Comparison of ENCODE assay signal across 9 cellular contexts in genomic region chr4:15754323-15754722, GRCh38. TPM values are rescaled to one million over a fixed set of nuclear protein-coding genes. Genes with fewer than 3 reads are reported as not detected.
DNase-seq lines count a peak whose midpoint lies in the region; ATAC-seq and FAIRE-seq lines count a peak whose summit lies in the region.
"Had no signal": no experiment of that assay in that cellular context is flagged by ENCODE, and none has a peak within 500 bp of the region (broad histone marks: within the 10 kb centered on the region; RNA-seq: fewer than 3 reads in every experiment).

No MANE protein-coding gene starts in this region.

- no peaks in the 10 kb centered on the region for H3K27me3 Mint-ChIP-seq in activated naive CD4-positive, alpha-beta T cell treated with anti-CD3 and anti-CD28 coated beads, Interleukin-2, amount 50 U/mL, for 24 hours
- no peaks in the 10 kb centered on the region for H3K27me3 Mint-ChIP-seq in natural killer cell treated with Interleukin-12 subunit alpha and Interleukin-12 subunit beta and Interleukin-15 and Interleukin-18, amount 100 ng/mL, for 72 hours

- H3K4me3 Mint-ChIP-seq in activated naive CD4-positive, alpha-beta T cell treated with anti-CD3 and anti-CD28 coated beads, Interleukin-2, amount 50 U/mL, for 24 hours: peak overlapping the region; percentile 33
- H3K4me3 Mint-ChIP-seq in natural killer cell treated with Interleukin-12 subunit alpha and Interleukin-12 subunit beta and Interleukin-15 and Interleukin-18, amount 100 ng/mL, for 72 hours: peak overlapping the region; percentile 86

- H3K36me3 Mint-ChIP-seq in activated naive CD4-positive, alpha-beta T cell treated with anti-CD3 and anti-CD28 coated beads, Interleukin-2, amount 50 U/mL, for 24 hours: no peaks in the 10 kb centered on the region
- H3K36me3 Mint-ChIP-seq in natural killer cell treated with Interleukin-12 subunit alpha and Interleukin-12 subunit beta and Interleukin-15 and Interleukin-18, amount 100 ng/mL, for 72 hours: no peaks in the 10 kb centered on the region

- peaks cover 57% of the 10 kb centered on the region for H3K4me1 Mint-ChIP-seq in activated naive CD4-positive, alpha-beta T cell treated with anti-CD3 and anti-CD28 coated beads, Interleukin-2, amount 50 U/mL, for 24 hours
- H3K4me1 Mint-ChIP-seq in natural killer cell treated with Interleukin-12 subunit alpha and Interleukin-12 subunit beta and Interleukin-15 and Interleukin-18, amount 100 ng/mL, for 72 hours (ENCODE audit: low read depth in 2 of 2): peaks cover 51 to 55% of the 10 kb centered on the region in 2 donors

- no peaks in the 10 kb centered on the region for H3K9me3 Mint-ChIP-seq in activated naive CD4-positive, alpha-beta T cell treated with anti-CD3 and anti-CD28 coated beads, Interleukin-2, amount 50 U/mL, for 24 hours
- H3K9me3 Mint-ChIP-seq in natural killer cell treated with Interleukin-12 subunit alpha and Interleukin-12 subunit beta and Interleukin-15 and Interleukin-18, amount 100 ng/mL, for 72 hours: peaks cover 5% of the 10 kb centered on the region

- DNase-seq in GM19239 (ENCODE audit: insufficient read length, low spot score) (no peak), SKM-1 treated with dmso at 0.1 percent for 144 hours (lab: John Stamatoyannopoulos, UW; ENCODE audit: unreplicated experiment) (peak; percentile 65), RKO (ENCODE audit: low spot score) (no peak), G401 (ENCODE audit: low spot score) (no peak), NCI-H748 (lab: John Stamatoyannopoulos, UW; ENCODE audit: unreplicated experiment) (no peak), SW480 (ENCODE audit: low spot score) (no peak)
- no peak for DNase-seq in natural killer cell treated with Interleukin-12 subunit alpha and Interleukin-12 subunit beta and Interleukin-15 and Interleukin-18, amount 100 ng/mL, for 72 hours (ENCODE audit: low spot score)
- DNase-seq: NCI-H2081 treated with DMSO at 0.1 percent for 48 hours had no signal

- FAIRE-seq in GM19239 (lab: Jason Lieb, UNC): peak; percentile 40

- H3K27ac Mint-ChIP-seq in activated naive CD4-positive, alpha-beta T cell treated with anti-CD3 and anti-CD28 coated beads, Interleukin-2, amount 50 U/mL, for 24 hours: no peak overlapping the region
- H3K27ac Mint-ChIP-seq in natural killer cell treated with Interleukin-12 subunit alpha and Interleukin-12 subunit beta and Interleukin-15 and Interleukin-18, amount 100 ng/mL, for 72 hours: peak overlapping the region; percentile 85 to 95

- peak in 1 of 2 donors; percentile 48 for ATAC-seq in natural killer cell treated with Interleukin-12 subunit alpha and Interleukin-12 subunit beta and Interleukin-15 and Interleukin-18, amount 100 ng/mL, for 72 hours

- in situ Hi-C loops in G401 (cut with HindIII; ENCODE audit: low sequenced_read_pairs): no loop called here

RNA-seq across cellular contexts. Expression of gene CD38, which starts 23.8 kb away (rescaled TPM):
- 100 to 1,000 TPM in 1 of 2 donors, 10 to 100 TPM in 1; 94.7 to 179 TPM for total RNA-seq in natural killer cell treated with Interleukin-12 subunit alpha and Interleukin-12 subunit beta and Interleukin-15 and Interleukin-18, amount 100 ng/mL, for 72 hours
- total RNA-seq in G401 (2014; rRNA removed; shearing (Covaris generic)): not detected in 2 replicates

RNA-seq across cellular contexts. Expression of gene BST1, which starts 51.5 kb away (rescaled TPM):
- total RNA-seq in natural killer cell treated with Interleukin-12 subunit alpha and Interleukin-12 subunit beta and Interleukin-15 and Interleukin-18, amount 100 ng/mL, for 72 hours: 1 to 10 TPM in 1 of 2 donors, under 1 TPM in 1; 0.39 to 1.5 TPM
- 0.80 TPM in 1 of 2 replicates, not detected in the other for total RNA-seq in G401 (2014; rRNA removed; shearing (Covaris generic))

Comparison
In these comparisons a context has a peak if more than half of its experiments do, and no peak if none do; other contexts are left out.
1. RNA of gene CD38, which starts 23.8 kb away (total RNA-seq): 94.7 to 179 TPM in natural killer cell treated with Interleukin-12 subunit alpha and Interleukin-12 subunit beta and Interleukin-15 and Interleukin-18, amount 100 ng/mL, for 72 hours; not detected in G401; every median in the first group is over 10 times any median in the second.